In genomic region chr3:156728267-156728985, GRCh38 we compare ENCODE assay signal across 1 cellular context.
TF ChIP-seq lines count a peak whose summit lies in the region.

No MANE protein-coding gene starts in this region.

TF ChIP-seq in HepG2, 621 proteins besides CTCF, POLR2A, EP300 and RAD21 (continued from another document and continues in another):
- TF ChIP-seq ZNF503 (CRISPR knock-in tag; IDR thresholded peaks at IDR 0.05) = no peak
- TF ChIP-seq ZBTB3 (CRISPR knock-in tag; IDR thresholded peaks at IDR 0.05; ENCODE audit: borderline replicate concordance, low read depth) = no peak
- no peak for TF ChIP-seq ZBTB7A (CRISPR knock-in tag; IDR thresholded peaks at IDR 0.05)
- no peak for TF ChIP-seq NR2C2 (CRISPR knock-in tag; IDR thresholded peaks at IDR 0.05; ENCODE audit: borderline replicate concordance)
- TF ChIP-seq THYN1 (CRISPR knock-in tag; IDR thresholded peaks at IDR 0.05; ENCODE audit: borderline replicate concordance, low read depth) = no peak
- TF ChIP-seq GZF1 (CRISPR knock-in tag; IDR thresholded peaks at IDR 0.05) = no peak
- TF ChIP-seq ELK4 (CRISPR knock-in tag; IDR thresholded peaks at IDR 0.05; ENCODE audit: borderline replicate concordance) = no peak
- no peak for TF ChIP-seq ZZZ3 (CRISPR knock-in tag; IDR thresholded peaks at IDR 0.05; ENCODE audit: borderline replicate concordance)
- no peak for TF ChIP-seq RARG (CRISPR knock-in tag; IDR thresholded peaks at IDR 0.05; ENCODE audit: low read depth)
- peak; percentile 67; the same call in 1 of the 2 replicates for TF ChIP-seq ZMYM3 (CRISPR knock-in tag; IDR thresholded peaks at IDR 0.05)
- no peak for TF ChIP-seq ZNF768 (CRISPR knock-in tag; IDR thresholded peaks at IDR 0.05)
- TF ChIP-seq ZNF569 (CRISPR knock-in tag; IDR thresholded peaks at IDR 0.05; ENCODE audit: borderline replicate concordance) = no peak
- TF ChIP-seq ZMYM4 (CRISPR knock-in tag; IDR thresholded peaks at IDR 0.05) = peak; percentile 94
- TF ChIP-seq ZNF790 (CRISPR knock-in tag; IDR thresholded peaks at IDR 0.05; ENCODE audit: borderline replicate concordance) = no peak
- TF ChIP-seq NONO (IDR thresholded peaks at IDR 0.05) = no peak
- peak; percentile 88; the same call in 1 of the 2 replicates for TF ChIP-seq NONO (CRISPR knock-in tag; conservative IDR thresholded peaks at IDR 0.05)
- no peak for TF ChIP-seq ZNF598 (CRISPR knock-in tag; IDR thresholded peaks at IDR 0.05; ENCODE audit: borderline replicate concordance)
- TF ChIP-seq TBX2 (CRISPR knock-in tag; IDR thresholded peaks at IDR 0.05; ENCODE audit: borderline replicate concordance) = peak; percentile 92
- TF ChIP-seq ATF6 (CRISPR knock-in tag; conservative IDR thresholded peaks at IDR 0.05) = no peak
- TF ChIP-seq NKX3-1 (CRISPR knock-in tag; IDR thresholded peaks at IDR 0.05) = no peak
- no peak for TF ChIP-seq TP53 (CRISPR knock-in tag; conservative IDR thresholded peaks at IDR 0.05)
- peak; percentile 88; the same call in 1 of the 2 replicates for TF ChIP-seq ZNF710 (CRISPR knock-in tag; IDR thresholded peaks at IDR 0.05; ENCODE audit: borderline replicate concordance)
- peak; percentile 81 for TF ChIP-seq MNT (IDR thresholded peaks at IDR 0.05)
- peak; percentile 81 for TF ChIP-seq HNF4A (CRISPR knock-in tag; IDR thresholded peaks at IDR 0.05)
- no peak for TF ChIP-seq RAD51 (IDR thresholded peaks at IDR 0.05; ENCODE audit: borderline replicate concordance)
- TF ChIP-seq HOMEZ (CRISPR knock-in tag; IDR thresholded peaks at IDR 0.05; ENCODE audit: low read depth) = peak; percentile 62
- TF ChIP-seq SMC3 (IDR thresholded peaks at IDR 0.05; ENCODE audit: low read length) = no peak
- no peak for TF ChIP-seq ZNF407 (CRISPR knock-in tag; IDR thresholded peaks at IDR 0.05; ENCODE audit: not compliant biosample characterization)
- TF ChIP-seq MAZ (IDR thresholded peaks at IDR 0.05; ENCODE audit: borderline replicate concordance, low read depth, low read length) = no peak
- no peak; the same call in 1 of the 2 replicates for TF ChIP-seq MAZ (CRISPR knock-in tag; IDR thresholded peaks at IDR 0.05; ENCODE audit: low read depth)
- no peak for TF ChIP-seq HMGA1 (CRISPR knock-in tag; conservative IDR thresholded peaks at IDR 0.05)
- TF ChIP-seq ZNF33B (CRISPR knock-in tag; IDR thresholded peaks at IDR 0.05) = no peak
- no peak for TF ChIP-seq PLRG1 (conservative IDR thresholded peaks at IDR 0.05)
